9 cellular contexts compared by ENCODE assay signal in the genomic region with DNA sequence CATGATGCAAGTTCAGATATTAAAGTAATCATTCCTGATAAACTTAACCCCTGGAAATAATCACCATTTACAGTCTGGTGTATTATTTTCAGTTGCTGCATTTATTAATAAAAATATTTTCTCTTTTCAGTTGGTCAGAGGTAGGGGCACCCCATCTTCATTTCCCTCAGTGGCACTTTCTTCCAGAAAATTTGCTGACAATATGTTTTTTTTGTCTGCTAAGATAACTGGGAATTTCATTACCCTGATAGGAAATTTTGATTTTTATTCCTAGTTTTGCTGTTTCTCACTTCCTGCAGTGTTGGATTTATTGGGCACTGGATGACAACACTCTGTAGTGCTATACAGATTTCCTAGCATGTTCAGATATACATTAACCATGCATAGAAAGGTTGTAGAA. TPM values are rescaled to one million over a fixed set of nuclear protein-coding genes. Genes with fewer than 3 reads are reported as not detected.
"Had no signal": no experiment of that assay in that cellular context is flagged by ENCODE, and none has a peak within 500 bp of the region (broad histone marks: within the 10 kb centered on the region; RNA-seq: fewer than 3 reads in every experiment).

No MANE protein-coding gene starts in this region.

- FAIRE-seq: H1, H54, HTR-8/SVneo had no signal

- H3K27ac ChIP-seq: KMS-11 had no signal

- ATAC-seq: GM23338 had no signal

- H3K9ac ChIP-seq: KMS-11 had no signal

- H2AFZ ChIP-seq: GM23338 had no signal

- H3K4me3 ChIP-seq: GM23338 had no signal

- H3K4me2 ChIP-seq: GM23338, KMS-11 had no signal

- DNase-seq: H9, HCEC 1CT, KBM-7 had no signal

RNA-seq across cellular contexts. Expression of a gene that starts 33.1 kb away (rescaled TPM):
- total RNA-seq: GM23338, H1, H9, HT-29 had no signal
- polyA plus RNA-seq: H1 had no signal
